ENCODE assay signal across 1 cellular context in the genomic region with DNA sequence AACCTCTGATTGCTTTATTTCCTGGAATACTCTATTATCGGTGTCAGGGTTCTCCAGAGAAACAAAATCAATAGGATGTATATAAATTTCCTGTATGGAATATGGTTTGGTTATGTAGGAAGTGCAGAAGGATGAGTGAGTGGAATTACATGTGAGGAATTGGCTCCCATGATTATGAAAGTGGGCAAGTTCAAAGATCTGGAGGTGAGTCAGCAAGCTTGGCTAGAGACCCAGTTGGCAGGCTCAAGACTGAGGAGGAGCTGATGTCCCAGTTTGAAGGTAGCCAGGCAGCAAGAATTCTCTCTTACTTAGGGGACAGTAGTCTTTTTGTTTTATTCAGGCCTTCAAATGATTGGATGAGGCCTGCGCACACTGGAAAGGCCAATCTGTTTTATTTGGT.
TF ChIP-seq lines count a peak whose summit lies in the region.

No MANE protein-coding gene starts in this region.

TF ChIP-seq in IMR-90, 13 proteins besides CTCF, POLR2A, EP300 and RAD21 (continued from another document):
- TF ChIP-seq, protein P1, sequence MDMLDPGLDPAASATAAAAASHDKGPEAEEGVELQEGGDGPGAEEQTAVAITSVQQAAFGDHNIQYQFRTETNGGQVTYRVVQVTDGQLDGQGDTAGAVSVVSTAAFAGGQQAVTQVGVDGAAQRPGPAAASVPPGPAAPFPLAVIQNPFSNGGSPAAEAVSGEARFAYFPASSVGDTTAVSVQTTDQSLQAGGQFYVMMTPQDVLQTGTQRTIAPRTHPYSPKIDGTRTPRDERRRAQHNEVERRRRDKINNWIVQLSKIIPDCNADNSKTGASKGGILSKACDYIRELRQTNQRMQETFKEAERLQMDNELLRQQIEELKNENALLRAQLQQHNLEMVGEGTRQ (IDR thresholded peaks at IDR 0.05; ENCODE audit: low read depth, low read length), result no peak
- TF ChIP-seq RFX5 (IDR thresholded peaks at IDR 0.05; ENCODE audit: low read depth, low read length) (no peak), CHD1 (IDR thresholded peaks at IDR 0.05; ENCODE audit: low read depth, low read length) (no peak), MXI1 (IDR thresholded peaks at IDR 0.05; ENCODE audit: borderline replicate concordance, low read depth, low read length) (no peak), CEBPB (IDR thresholded peaks at IDR 0.05; ENCODE audit: low read depth, low read length) (peak; percentile 84), BHLHE40 (IDR thresholded peaks at IDR 0.05; ENCODE audit: low read depth, low read length) (no peak), MAZ (IDR thresholded peaks at IDR 0.05; ENCODE audit: borderline replicate concordance, low read depth, low read length) (no peak), NFE2L2 (IDR thresholded peaks at IDR 0.05; ENCODE audit: low read depth, low read length) (peak; percentile 24; the same call in 1 of the 2 replicates), RCOR1 (IDR thresholded peaks at IDR 0.05; ENCODE audit: insufficient replicate concordance, low read length) (peak; percentile 20), SMC3 (IDR thresholded peaks at IDR 0.05; ENCODE audit: low read depth, low read length) (no peak)
